In the genomic region with DNA sequence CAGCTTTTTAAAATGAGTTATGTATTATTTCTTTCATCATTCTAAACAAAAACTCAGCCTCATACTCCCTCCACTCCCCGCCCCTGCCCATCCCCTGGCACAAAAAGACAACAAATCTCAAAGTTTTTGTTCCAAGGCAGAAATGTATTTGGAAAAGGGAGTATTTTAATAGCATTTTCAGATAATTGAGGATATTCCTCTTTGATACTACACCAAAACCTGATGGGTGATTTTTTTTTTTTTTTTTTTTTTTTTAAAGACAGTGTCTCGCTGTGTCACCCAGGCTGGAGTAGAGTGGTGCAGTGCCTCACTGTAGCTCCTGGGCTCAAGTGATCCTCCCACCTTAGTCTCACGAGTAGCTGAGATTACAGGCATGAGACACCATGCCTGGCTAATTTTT, we compare ENCODE assay signal across 25 cellular contexts.
"Had no signal": no experiment of that assay in that cellular context is flagged by ENCODE, and none has a peak within 500 bp of the region (broad histone marks: within the 10 kb centered on the region; RNA-seq: fewer than 3 reads in every experiment).

No MANE protein-coding gene starts in this region.

- H3K27ac ChIP-seq: esophagus squamous epithelium, heart right ventricle, left lung, neutrophil, pancreas, right lobe of liver, suprapubic skin, transverse colon, vagina had no signal

- H3K9me3 ChIP-seq: esophagus squamous epithelium, heart right ventricle, left lung, neutrophil, pancreas, right lobe of liver, suprapubic skin, transverse colon, vagina had no signal

- DNase-seq: cortex of kidney; effector memory CD8-positive, alpha-beta T cell; erythroblast; esophagus squamous epithelium; foreskin melanocyte; glutamatergic neuron; heart right ventricle; hippocampal formation; left cardiac atrium; left lung; mesenchymal stem cell; midbrain; naive thymus-derived CD8-positive, alpha-beta T cell; pancreas; right lobe of liver; small intestine; stimulated activated CD4-positive, alpha-beta T cell treated with anti-CD3 and anti-CD28 coated beads, Interleukin-15, amount 100 ng/mL, for 24 hours; stimulated activated CD4-positive, alpha-beta T cell treated with anti-CD3 and anti-CD28 coated beads, Interleukin-4, amount 100 ng/mL, for 1 hour; stimulated activated CD8-positive, alpha-beta memory T cell treated with anti-CD3 and anti-CD28 coated beads, Interleukin-4, amount 100 ng/mL, for 48 hours; stimulated activated naive CD4-positive, alpha-beta T cell; stimulated activated naive CD8-positive, alpha-beta T cell treated with anti-CD3 and anti-CD28 coated beads, Interleukin-15, amount 100 ng/mL, for 72 hours; transverse colon had no signal

- H3K27me3 Mint-ChIP-seq: effector memory CD8-positive, alpha-beta T cell; naive thymus-derived CD8-positive, alpha-beta T cell; stimulated activated naive CD8-positive, alpha-beta T cell treated with anti-CD3 and anti-CD28 coated beads, Interleukin-15, amount 100 ng/mL, for 72 hours had no signal

- H3K36me3 ChIP-seq: esophagus squamous epithelium, left lung, neutrophil, pancreas, right lobe of liver, suprapubic skin, transverse colon, vagina had no signal

- H3K4me3 Mint-ChIP-seq: effector memory CD8-positive, alpha-beta T cell; naive thymus-derived CD8-positive, alpha-beta T cell; stimulated activated naive CD8-positive, alpha-beta T cell treated with anti-CD3 and anti-CD28 coated beads, Interleukin-15, amount 100 ng/mL, for 72 hours had no signal

- H3K9me3 Mint-ChIP-seq: effector memory CD8-positive, alpha-beta T cell; naive thymus-derived CD8-positive, alpha-beta T cell; stimulated activated naive CD8-positive, alpha-beta T cell treated with anti-CD3 and anti-CD28 coated beads, Interleukin-15, amount 100 ng/mL, for 72 hours had no signal

- H3K4me3 ChIP-seq: esophagus squamous epithelium, heart right ventricle, left lung, pancreas, right lobe of liver, suprapubic skin, transverse colon, vagina had no signal

- H3K27me3 ChIP-seq: esophagus squamous epithelium, heart right ventricle, left lung, neutrophil, pancreas, right lobe of liver, suprapubic skin, transverse colon, vagina had no signal

- H3K27ac Mint-ChIP-seq: effector memory CD8-positive, alpha-beta T cell had no signal

- ATAC-seq: effector memory CD8-positive, alpha-beta T cell; heart right ventricle; left cardiac atrium; left lung; naive thymus-derived CD8-positive, alpha-beta T cell; pancreas; right lobe of liver; stimulated activated naive CD8-positive, alpha-beta T cell treated with anti-CD3 and anti-CD28 coated beads, Interleukin-15, amount 100 ng/mL, for 72 hours had no signal

- H3K4me1 ChIP-seq: left lung, pancreas had no signal
